In the genomic region with DNA sequence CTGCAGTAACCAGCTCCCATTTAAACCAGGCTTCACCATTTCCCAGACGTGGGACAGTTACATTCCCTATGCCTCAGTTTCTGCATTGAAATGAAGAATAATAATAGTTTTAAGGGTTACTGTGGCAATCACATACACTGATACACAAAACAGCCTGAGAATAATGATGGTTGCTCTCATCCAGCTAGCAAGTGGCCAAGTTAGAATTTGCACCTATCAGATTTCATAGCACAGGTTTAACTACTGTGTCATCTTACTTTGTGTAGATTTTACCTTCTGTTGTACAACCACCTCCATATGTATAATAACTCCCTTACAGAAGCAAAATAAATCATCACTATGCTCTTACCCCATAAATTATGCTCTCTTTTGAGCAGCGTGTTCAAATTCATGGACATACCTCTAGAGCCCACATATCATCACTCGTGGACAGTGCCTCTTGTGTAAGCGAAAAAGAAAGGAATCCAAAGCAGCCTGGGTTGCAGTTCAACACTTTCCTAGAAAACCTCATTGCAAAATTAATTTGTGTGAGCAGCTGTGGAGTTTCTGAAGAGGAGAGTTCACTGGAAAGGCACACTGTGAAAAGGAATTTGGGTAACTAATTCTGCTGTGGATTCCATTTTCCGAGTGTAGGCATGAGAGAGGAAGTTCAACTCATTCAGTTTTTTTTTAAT, we compare ENCODE assay signal across 1 cellular context.
TF ChIP-seq lines count a peak whose summit lies in the region.

No MANE protein-coding gene starts in this region.

TF ChIP-seq in IMR-90, 13 proteins besides CTCF, POLR2A, EP300 and RAD21:
- TF ChIP-seq MAFK (IDR thresholded peaks at IDR 0.05; ENCODE audit: low read depth, low read length) (no peak), FOS (IDR thresholded peaks at IDR 0.05; ENCODE audit: low read depth, low read length) (no peak), MAZ (IDR thresholded peaks at IDR 0.05; ENCODE audit: borderline replicate concordance, low read depth, low read length) (no peak), ELK1 (IDR thresholded peaks at IDR 0.05; ENCODE audit: borderline replicate concordance, low read depth, low read length) (no peak), SMC3 (IDR thresholded peaks at IDR 0.05; ENCODE audit: low read depth, low read length) (no peak), NFE2L2 (IDR thresholded peaks at IDR 0.05; ENCODE audit: low read depth, low read length) (no peak), MXI1 (IDR thresholded peaks at IDR 0.05; ENCODE audit: borderline replicate concordance, low read depth, low read length) (no peak), RFX5 (IDR thresholded peaks at IDR 0.05; ENCODE audit: low read depth, low read length) (no peak), RCOR1 (IDR thresholded peaks at IDR 0.05; ENCODE audit: insufficient replicate concordance, low read length) (no peak), CEBPB (IDR thresholded peaks at IDR 0.05; ENCODE audit: low read depth, low read length) (no peak), CHD1 (IDR thresholded peaks at IDR 0.05; ENCODE audit: low read depth, low read length) (no peak), BHLHE40 (IDR thresholded peaks at IDR 0.05; ENCODE audit: low read depth, low read length) (no peak)
- TF ChIP-seq, protein P1, sequence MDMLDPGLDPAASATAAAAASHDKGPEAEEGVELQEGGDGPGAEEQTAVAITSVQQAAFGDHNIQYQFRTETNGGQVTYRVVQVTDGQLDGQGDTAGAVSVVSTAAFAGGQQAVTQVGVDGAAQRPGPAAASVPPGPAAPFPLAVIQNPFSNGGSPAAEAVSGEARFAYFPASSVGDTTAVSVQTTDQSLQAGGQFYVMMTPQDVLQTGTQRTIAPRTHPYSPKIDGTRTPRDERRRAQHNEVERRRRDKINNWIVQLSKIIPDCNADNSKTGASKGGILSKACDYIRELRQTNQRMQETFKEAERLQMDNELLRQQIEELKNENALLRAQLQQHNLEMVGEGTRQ (IDR thresholded peaks at IDR 0.05; ENCODE audit: low read depth, low read length), result no peak
